13 cellular contexts compared by ENCODE assay signal in the genomic region with DNA sequence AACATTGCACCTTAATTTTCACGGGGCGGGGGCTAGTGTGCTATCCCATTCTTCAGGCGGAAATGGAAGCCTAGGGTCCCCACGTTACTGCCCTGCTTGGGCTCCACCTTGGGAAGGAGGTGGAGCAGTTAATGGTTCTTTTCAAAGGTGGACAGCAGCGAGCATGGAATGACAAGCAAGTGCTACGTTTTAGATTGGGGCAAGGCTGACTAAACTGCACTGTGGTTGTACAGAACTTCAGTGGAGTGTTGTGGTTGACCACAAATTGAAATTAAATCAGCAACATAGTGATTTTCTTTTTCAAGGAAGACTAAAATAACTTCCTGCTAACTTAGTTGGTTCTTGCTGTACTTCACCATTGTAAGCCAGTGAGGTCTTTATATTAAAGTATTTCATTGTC. TPM values are rescaled to one million over a fixed set of nuclear protein-coding genes. Genes with fewer than 3 reads are reported as not detected.
DNase-seq lines count a peak whose midpoint lies in the region; ATAC-seq, FAIRE-seq and TF ChIP-seq lines count a peak whose summit lies in the region.
"Had no signal": no experiment of that assay in that cellular context is flagged by ENCODE, and none has a peak within 500 bp of the region (broad histone marks: within the 10 kb centered on the region; RNA-seq: fewer than 3 reads in every experiment).

No MANE protein-coding gene starts in this region.

- no peak overlapping the region for H2BK12ac ChIP-seq in neuronal stem cell (ENCODE audit: low read length)

- H3K36me3 ChIP-seq in pancreas = no peaks in the 10 kb centered on the region
- H3K36me3 ChIP-seq in neuronal stem cell (replicated peaks in 1 of 2; ENCODE audit: control insufficient read depth in 2 of 2, insufficient read depth in 2 of 2, low read length in 2 of 2) = no peaks in the 10 kb centered on the region
- H3K36me3 ChIP-seq in right lobe of liver = no peaks in the 10 kb centered on the region
- H3K36me3 ChIP-seq: heart left ventricle, Peyer's patch, suprapubic skin had no signal

- no peak overlapping the region for H2AK5ac ChIP-seq in neuronal stem cell (ENCODE audit: low read depth, low read length)

- no peak overlapping the region for H3K4me2 ChIP-seq in neuronal stem cell (ENCODE audit: insufficient read depth, low read length, poor library complexity, severe bottlenecking)

- no peak overlapping the region for H3K4me3 ChIP-seq in pancreas
- H3K4me3 ChIP-seq in neuronal stem cell (ENCODE audit: low read length in 2 of 2) = no peak overlapping the region
- H3K4me3 ChIP-seq in right lobe of liver = no peak overlapping the region
- H3K4me3 ChIP-seq: heart left ventricle, Peyer's patch, suprapubic skin had no signal

- TF ChIP-seq POLR2A in right lobe of liver (IDR thresholded peaks at IDR 0.05) = no peak

- peak; percentile 78 for ATAC-seq in CD4-positive, alpha-beta T cell (ENCODE audit: poor library complexity)
- ATAC-seq in activated T-cell treated with anti-CD3 and anti-CD28 coated beads, Interleukin-2, amount 50 U/mL, for 4 hours = peak; percentile 84 to 90
- no peak for ATAC-seq in pancreas
- ATAC-seq in right lobe of liver = no peak
- no peak for ATAC-seq in GM21367 (IDR thresholded peaks at IDR 0.05; ENCODE audit: unreplicated experiment)
- ATAC-seq: heart left ventricle had no signal

- intact Hi-C loops in CD4-positive, alpha-beta T cell (cut with DNase I, micrococcal nuclease) = loop anchor here in 1 of 2 experiments (1.0 kb wide), 1 partner anchor 13 kb away; no protein-coding TSS in a partner anchor
- intact Hi-C loops in pancreas (cut with DNase I) = no loop called here
- intact Hi-C loops in right lobe of liver (cut with DNase I) = no loop called here

- H3K4me1 Mint-ChIP-seq in CD4-positive, alpha-beta T cell (ENCODE audit: low read depth) = peaks cover 29% of the 10 kb centered on the region
- H3K4me1 Mint-ChIP-seq in activated T-cell treated with anti-CD3 and anti-CD28 coated beads, Interleukin-2, amount 50 U/mL, for 4 hours (ENCODE audit: low read depth) = peaks cover 30% of the 10 kb centered on the region

- no peak overlapping the region for H2AFZ ChIP-seq in neuronal stem cell (ENCODE audit: low read length)

- no peak overlapping the region for H3K14ac ChIP-seq in neuronal stem cell (ENCODE audit: low read length)

- H3K27ac Mint-ChIP-seq in CD4-positive, alpha-beta T cell = no peak overlapping the region
- H3K27ac Mint-ChIP-seq: dendritic cell treated with granulocyte-macrophage colony-stimulating factor and Interleukin-4, amounts not matched to agents 40 ng/mL and 50 ng/mL, for 4 days had no signal

- TF ChIP-seq CTCF in CD4-positive, alpha-beta T cell (IDR thresholded peaks at IDR 0.05) = no peak
- no peak for TF ChIP-seq CTCF in pancreas (IDR thresholded peaks at IDR 0.05)
- TF ChIP-seq CTCF in right lobe of liver (IDR thresholded peaks at IDR 0.05) = no peak

- in situ Hi-C loops in KBM-7 (cut with MboI; ENCODE audit: low pct_unique_long_range_greater_than_20kb, low sequenced_read_pairs) = no loop called here

- H3K4ac ChIP-seq in neuronal stem cell (ENCODE audit: low read length) = no peak overlapping the region

- no peaks in the 10 kb centered on the region for H3K27me3 Mint-ChIP-seq in CD4-positive, alpha-beta T cell
- H3K27me3 Mint-ChIP-seq in activated T-cell treated with anti-CD3 and anti-CD28 coated beads, Interleukin-2, amount 50 U/mL, for 4 hours (ENCODE audit: low read depth) = peaks cover 4% of the 10 kb centered on the region

- no peak for DNase-seq in CD4-positive, alpha-beta T cell
- DNase-seq in KBM-7 (peak; percentile 51), kidney tubule cell (ENCODE audit: low spot score) (peak; percentile 61), pancreas (no peak), neuronal stem cell (ENCODE audit: low spot score) (no peak), right lobe of liver (no peak)
- DNase-seq in activated T-cell treated with anti-CD3 and anti-CD28 coated beads, Interleukin-2, amount 50 U/mL, for 4 hours = no peak
- DNase-seq: heart left ventricle, NCI-H1092, Peyer's patch had no signal

- no peak overlapping the region for H3K23ac ChIP-seq in neuronal stem cell (ENCODE audit: low read depth, low read length, poor library complexity)

- H3K79me1 ChIP-seq in neuronal stem cell (ENCODE audit: low read depth, low read length) = no peaks in the 10 kb centered on the region

- H3K36me3 Mint-ChIP-seq in CD4-positive, alpha-beta T cell (ENCODE audit: low read depth) = no peaks in the 10 kb centered on the region
- no peaks in the 10 kb centered on the region for H3K36me3 Mint-ChIP-seq in activated T-cell treated with anti-CD3 and anti-CD28 coated beads, Interleukin-2, amount 50 U/mL, for 4 hours (ENCODE audit: insufficient read depth)

- no peaks in the 10 kb centered on the region for H3K27me3 ChIP-seq in CD4-positive, alpha-beta T cell (ENCODE audit: control insufficient read depth, insufficient read depth, low read length)
- H3K27me3 ChIP-seq in pancreas = no peaks in the 10 kb centered on the region
- peaks cover 0 to 7% (median 0%) of the 10 kb centered on the region in 3 experiments for H3K27me3 ChIP-seq in neuronal stem cell (ENCODE audit: control insufficient read depth in 3 of 3, insufficient read depth in 3 of 3, low read depth in 1 of 3, low read length in 3 of 3)
- no peaks in the 10 kb centered on the region for H3K27me3 ChIP-seq in right lobe of liver
- H3K27me3 ChIP-seq: Peyer's patch, suprapubic skin had no signal

- no peak overlapping the region for H2BK120ac ChIP-seq in neuronal stem cell (ENCODE audit: low read depth, low read length)

- H3K27ac ChIP-seq in CD4-positive, alpha-beta T cell (ENCODE audit: low read depth, low read length) = no peak overlapping the region
- H3K27ac ChIP-seq in pancreas (no peak overlapping the region), neuronal stem cell (replicated peaks; ENCODE audit: low read length) (no peak overlapping the region), right lobe of liver (no peak overlapping the region)
- H3K27ac ChIP-seq: heart left ventricle, Peyer's patch, suprapubic skin had no signal

- 78 to 82% methylated on average over 6 of the region's 6 CpGs for WGBS in pancreas, 2 donors
- no CpG with 5 or more reads among the region's 6 CpGs for WGBS in neuronal stem cell (ENCODE audit: extremely low coverage in 2 of 2, insufficient read length in 2 of 2, insufficient replicate concordance in 1 of 2), 2 donors
- WGBS in right lobe of liver (ENCODE audit: insufficient coverage, low coverage, low lambda C conversion rate, missing lambda C conversion rate) = 63% methylated on average over 6 of the region's 6 CpGs

- H4K8ac ChIP-seq in neuronal stem cell (ENCODE audit: low read depth, low read length) = no peak overlapping the region

- H3K4me1 ChIP-seq in pancreas (no peaks in the 10 kb centered on the region), neuronal stem cell (ENCODE audit: control insufficient read depth in 2 of 2, insufficient read depth in 1 of 2, low read depth in 1 of 2, low read length in 2 of 2) (no peaks in the 10 kb centered on the region), right lobe of liver (no peaks in the 10 kb centered on the region)
- H3K4me1 ChIP-seq: heart left ventricle, Peyer's patch, suprapubic skin had no signal

- H2BK5ac ChIP-seq in neuronal stem cell (ENCODE audit: low read length) = no peak overlapping the region

- peaks cover 2% of the 10 kb centered on the region for H3K9me3 Mint-ChIP-seq in CD4-positive, alpha-beta T cell
- H3K9me3 Mint-ChIP-seq in activated T-cell treated with anti-CD3 and anti-CD28 coated beads, Interleukin-2, amount 50 U/mL, for 4 hours = no peaks in the 10 kb centered on the region

- no peak overlapping the region for H3K9ac ChIP-seq in neuronal stem cell (ENCODE audit: low read depth, low read length, poor library complexity)

- CTCF ChIA-PET in CD4-positive, alpha-beta T cell (lab: Charles Lee) = interaction anchor here (2.1 kb wide), 1 partner anchor 18 kb away, joined by 4 read pairs; no protein-coding TSS in a partner anchor

- no peak for FAIRE-seq in pancreas (lab: Jason Lieb, UNC)

- POLR2A ChIA-PET in CD4-positive, alpha-beta T cell (lab: Charles Lee) = interaction anchor here (1.4 kb wide), 1 partner anchor 9 kb away, joined by 4 read pairs; no protein-coding TSS in a partner anchor

- H3K18ac ChIP-seq in neuronal stem cell (ENCODE audit: low read length) = no peak overlapping the region

- no peak overlapping the region for H4K91ac ChIP-seq in neuronal stem cell (ENCODE audit: low read depth, low read length, poor library complexity)

- H3K4me3 Mint-ChIP-seq in CD4-positive, alpha-beta T cell = peak overlapping the region; percentile 43
- peak overlapping the region; percentile 53 for H3K4me3 Mint-ChIP-seq in activated T-cell treated with anti-CD3 and anti-CD28 coated beads, Interleukin-2, amount 50 U/mL, for 4 hours
- H3K4me3 Mint-ChIP-seq: dendritic cell treated with granulocyte-macrophage colony-stimulating factor and Interleukin-4, amounts not matched to agents 40 ng/mL and 50 ng/mL, for 4 days had no signal

- no peak overlapping the region for H2BK15ac ChIP-seq in neuronal stem cell (ENCODE audit: low read length)

- H3K9me3 ChIP-seq in CD4-positive, alpha-beta T cell (ENCODE audit: control insufficient read depth, low read length) = no peaks in the 10 kb centered on the region
- no peaks in the 10 kb centered on the region for H3K9me3 ChIP-seq in pancreas
- H3K9me3 ChIP-seq in neuronal stem cell (replicated peaks in 1 of 2; ENCODE audit: control insufficient read depth in 2 of 2, insufficient read depth in 1 of 2, low read depth in 1 of 2, low read length in 2 of 2) = peaks cover 0 to 2% of the 10 kb centered on the region in 2 donors
- no peaks in the 10 kb centered on the region for H3K9me3 ChIP-seq in right lobe of liver
- H3K9me3 ChIP-seq: Peyer's patch had no signal

RNA-seq across cellular contexts. Expression of a gene that starts 47.0 kb away (rescaled TPM):
- under 1 TPM; 0.17 to 0.19 TPM for total RNA-seq in CD4-positive, alpha-beta T cell
- not detected for total RNA-seq in activated T-cell treated with anti-CD3 and anti-CD28 coated beads, Interleukin-2, amount 50 U/mL, for 4 hours
- total RNA-seq in pancreas = under 1 TPM in 2 of 6 donors, not detected in 4; 0.12 to 0.14 TPM
- under 1 TPM in 1 of 2 donors, not detected in 1; 0.14 TPM for polyA plus RNA-seq in pancreas
- not detected for polyA plus RNA-seq in neuronal stem cell (2013, experiment 1 of 2)
- not detected for polyA plus RNA-seq in neuronal stem cell (2013, experiment 2 of 2)
- under 1 TPM in 1 of 6 experiments, not detected in 5; 0.19 TPM for total RNA-seq in right lobe of liver
- total RNA-seq: Peyer's patch, suprapubic skin had no signal

Comparison
In these comparisons a context has a peak if more than half of its experiments do, and no peak if none do; other contexts are left out.
1. ATAC-seq: peak in CD4-positive, alpha-beta T cell (single experiment) and activated T-cell treated with anti-CD3 and anti-CD28 coated beads, Interleukin-2, amount 50 U/mL, for 4 hours (2 of 2); none in pancreas (0 of 4), right lobe of liver (0 of 4) and GM21367 (single experiment).
2. DNase-seq: peak in KBM-7 (single experiment) and kidney tubule cell (single experiment); none in CD4-positive, alpha-beta T cell (0 of 10), activated T-cell treated with anti-CD3 and anti-CD28 coated beads, Interleukin-2, amount 50 U/mL, for 4 hours (single experiment), pancreas (0 of 6), neuronal stem cell (single experiment) and right lobe of liver (0 of 3).